In the genomic region with DNA sequence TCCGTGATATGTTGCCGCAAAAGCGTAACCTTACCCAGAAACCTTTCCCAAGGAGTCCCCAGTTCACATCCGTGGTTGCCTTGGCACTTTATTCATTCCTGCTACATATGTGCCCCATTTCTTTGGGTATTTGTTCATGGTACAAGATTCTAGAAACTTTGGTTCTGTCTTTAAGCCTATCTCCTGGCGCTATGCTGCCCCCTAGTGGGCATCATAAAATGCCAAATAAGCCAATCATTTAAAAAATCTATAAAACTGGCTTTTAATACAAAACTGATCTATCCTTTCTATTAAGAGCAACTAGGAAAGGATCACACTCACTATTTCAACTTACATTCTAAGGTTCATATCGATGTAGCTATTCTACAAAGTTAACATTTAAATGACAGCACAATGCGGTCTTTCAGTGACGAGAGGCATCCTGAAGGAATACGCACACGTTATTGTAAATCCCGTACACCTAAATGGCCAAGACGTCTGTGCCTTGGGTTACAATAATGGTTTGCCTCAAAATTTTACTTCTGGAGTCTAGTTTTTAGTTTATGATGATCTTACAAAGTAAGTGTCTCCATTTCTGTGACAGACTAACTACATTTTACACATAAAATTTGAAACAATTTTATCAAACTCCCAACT, we compare ENCODE assay signal across 8 cellular contexts. TPM values are rescaled to one million over a fixed set of nuclear protein-coding genes. Genes with fewer than 3 reads are reported as not detected.
DNase-seq lines count a peak whose midpoint lies in the region; ATAC-seq, FAIRE-seq and TF ChIP-seq lines count a peak whose summit lies in the region.

No MANE protein-coding gene starts in this region.

- no peaks in the 10 kb centered on the region for H3K36me3 Mint-ChIP-seq in activated T-helper 1 cell treated with anti-CD3 and anti-CD28 coated beads, Interleukin-12 subunit alpha, Interleukin-12 subunit beta, Interleukin-2, Interleukin-4 antibody, amounts not matched to agents 30 ng/mL and 10 ng/mL and 1 ng/mL, durations not matched to agents 14 hours and 24 hours and 36 hours (ENCODE audit: low read depth)

- no peaks in the 10 kb centered on the region for H3F3A ChIP-seq in OCI-LY1 (ENCODE audit: insufficient read depth, low read length)

- no peak for ATAC-seq in HG03378 (IDR thresholded peaks at IDR 0.05; ENCODE audit: unreplicated experiment)
- ATAC-seq in HG03521 (IDR thresholded peaks at IDR 0.05; ENCODE audit: unreplicated experiment) = no peak

- H3K9ac ChIP-seq in OCI-LY1 (ENCODE audit: low read length) = no peak overlapping the region

- TF ChIP-seq POLR2A in sigmoid colon (IDR thresholded peaks at IDR 0.05) = no peak

- H3K27ac Mint-ChIP-seq in activated T-helper 1 cell treated with anti-CD3 and anti-CD28 coated beads, Interleukin-12 subunit alpha, Interleukin-12 subunit beta, Interleukin-2, Interleukin-4 antibody, amounts not matched to agents 30 ng/mL and 10 ng/mL and 1 ng/mL, durations not matched to agents 14 hours and 24 hours and 36 hours = no peak overlapping the region

- no peak overlapping the region for H3K4me3 Mint-ChIP-seq in activated T-helper 1 cell treated with anti-CD3 and anti-CD28 coated beads, Interleukin-12 subunit alpha, Interleukin-12 subunit beta, Interleukin-2, Interleukin-4 antibody, amounts not matched to agents 30 ng/mL and 10 ng/mL and 1 ng/mL, durations not matched to agents 14 hours and 24 hours and 36 hours

- intact Hi-C loops in activated T-helper 1 cell treated with anti-CD3 and anti-CD28 coated beads, Interleukin-12 subunit alpha, Interleukin-12 subunit beta, Interleukin-2, Interleukin-4 antibody, amounts not matched to agents 30 ng/mL and 10 ng/mL and 1 ng/mL, durations not matched to agents 14 hours and 24 hours and 36 hours (cut with micrococcal nuclease) = loop anchor here (1.0 to 10.0 kb wide), 2 partner anchors 203 to 233 kb away; partner anchors contain the start of genes GUCD1 and SNRPD3
- intact Hi-C loops in sigmoid colon (cut with DNase I) = loop anchor here (5.0 to 10.0 kb wide), 2 partner anchors 231 to 333 kb away; partner anchors contain the start of gene ADORA2A

- DNase-seq in AG20443 (ENCODE audit: low spot score) (peak; percentile 52), GM18507 (ENCODE audit: extremely low spot score, insufficient read length, low read depth) (peak; percentile 29), germinal center (ENCODE audit: low spot score) (peak; percentile 25), sigmoid colon (peak; percentile 67)
- peak; percentile 13 for DNase-seq in activated T-helper 1 cell treated with anti-CD3 and anti-CD28 coated beads, Interleukin-12 subunit alpha, Interleukin-12 subunit beta, Interleukin-2, Interleukin-4 antibody, amounts not matched to agents 30 ng/mL and 10 ng/mL and 1 ng/mL, durations not matched to agents 14 hours and 24 hours and 36 hours (ENCODE audit: low spot score)

- H3K27me3 Mint-ChIP-seq in activated T-helper 1 cell treated with anti-CD3 and anti-CD28 coated beads, Interleukin-12 subunit alpha, Interleukin-12 subunit beta, Interleukin-2, Interleukin-4 antibody, amounts not matched to agents 30 ng/mL and 10 ng/mL and 1 ng/mL, durations not matched to agents 14 hours and 24 hours and 36 hours (ENCODE audit: insufficient read depth) = peaks cover 15% of the 10 kb centered on the region

- peak; percentile 70 for FAIRE-seq in GM18507 (lab: Jason Lieb, UNC)

- no peaks in the 10 kb centered on the region for H3K4me1 Mint-ChIP-seq in activated T-helper 1 cell treated with anti-CD3 and anti-CD28 coated beads, Interleukin-12 subunit alpha, Interleukin-12 subunit beta, Interleukin-2, Interleukin-4 antibody, amounts not matched to agents 30 ng/mL and 10 ng/mL and 1 ng/mL, durations not matched to agents 14 hours and 24 hours and 36 hours (ENCODE audit: low read depth)

- H3K4me1 ChIP-seq in OCI-LY1 (ENCODE audit: insufficient read depth, low read length, severe bottlenecking) (no peaks in the 10 kb centered on the region), sigmoid colon (no peaks in the 10 kb centered on the region)

- H3K9me2 ChIP-seq in OCI-LY1 (ENCODE audit: low read depth, low read length) = no peaks in the 10 kb centered on the region

- no peak for TF ChIP-seq EP300 in sigmoid colon (IDR thresholded peaks at IDR 0.05)

- H3K9me3 ChIP-seq in OCI-LY1 (ENCODE audit: low read length) (no peaks in the 10 kb centered on the region), sigmoid colon (no peaks in the 10 kb centered on the region)

- no peak overlapping the region for H3K27ac ChIP-seq in OCI-LY1 (ENCODE audit: low read depth, low read length, poor library complexity, severe bottlenecking)
- no peak overlapping the region for H3K27ac ChIP-seq in sigmoid colon

- H3K9me3 Mint-ChIP-seq in activated T-helper 1 cell treated with anti-CD3 and anti-CD28 coated beads, Interleukin-12 subunit alpha, Interleukin-12 subunit beta, Interleukin-2, Interleukin-4 antibody, amounts not matched to agents 30 ng/mL and 10 ng/mL and 1 ng/mL, durations not matched to agents 14 hours and 24 hours and 36 hours = no peaks in the 10 kb centered on the region

- H3K36me3 ChIP-seq in OCI-LY1 (ENCODE audit: insufficient read depth, low read length) (no peaks in the 10 kb centered on the region), sigmoid colon (no peaks in the 10 kb centered on the region)

- H2AFZ ChIP-seq in OCI-LY1 (ENCODE audit: low read length) = no peak overlapping the region

- 52 to 61% methylated on average over 12 of the region's 12 CpGs for WGBS in sigmoid colon, 2 donors

- H3K4me2 ChIP-seq in OCI-LY1 (ENCODE audit: low read length) = no peak overlapping the region

- H3K4me3 ChIP-seq in OCI-LY1 (ENCODE audit: low read depth, low read length, poor library complexity, severe bottlenecking) (no peak overlapping the region), sigmoid colon (no peak overlapping the region)

- H4K20me1 ChIP-seq in OCI-LY1 (ENCODE audit: insufficient read depth, low read length) = no peaks in the 10 kb centered on the region

- peak; percentile 95 for TF ChIP-seq CTCF in OCI-LY1 (IDR thresholded peaks at IDR 0.05; ENCODE audit: low read length)
- TF ChIP-seq CTCF in sigmoid colon (IDR thresholded peaks at IDR 0.05) = peak in 3 of 4 experiments; percentile 56 to 91 (median 69)

- H3K79me2 ChIP-seq in OCI-LY1 (ENCODE audit: insufficient read depth, low read length) = no peaks in the 10 kb centered on the region

- no peaks in the 10 kb centered on the region for H3K27me3 ChIP-seq in OCI-LY1 (ENCODE audit: insufficient read depth, low read length)
- H3K27me3 ChIP-seq in sigmoid colon = peaks cover 0 to 8% (median 0%) of the 10 kb centered on the region in 3 donors

RNA-seq across cellular contexts. Expression of gene PIWIL3, which starts 16.2 kb away (rescaled TPM):
- not detected in 2 replicates for total RNA-seq in activated T-helper 1 cell treated with anti-CD3 and anti-CD28 coated beads, Interleukin-12 subunit alpha, Interleukin-12 subunit beta, Interleukin-2, Interleukin-4 antibody, amounts not matched to agents 30 ng/mL and 10 ng/mL and 1 ng/mL, durations not matched to agents 14 hours and 24 hours and 36 hours
- not detected for total RNA-seq in sigmoid colon
- polyA plus RNA-seq in sigmoid colon = not detected

RNA-seq across cellular contexts. Expression of gene SGSM1, which starts 47.7 kb away (rescaled TPM):
- 0.13 and 0.64 TPM in 2 replicates for total RNA-seq in activated T-helper 1 cell treated with anti-CD3 and anti-CD28 coated beads, Interleukin-12 subunit alpha, Interleukin-12 subunit beta, Interleukin-2, Interleukin-4 antibody, amounts not matched to agents 30 ng/mL and 10 ng/mL and 1 ng/mL, durations not matched to agents 14 hours and 24 hours and 36 hours
- 1 to 10 TPM; 2.3 to 3.6 (median 3.5) TPM for total RNA-seq in sigmoid colon
- 1 to 10 TPM in 1 of 3 donors, under 1 TPM in 2; 0.46 to 1.1 (median 0.60) TPM for polyA plus RNA-seq in sigmoid colon

Comparison
In these comparisons a context has a peak if more than half of its experiments do, and no peak if none do; other contexts are left out.
1. DNase-seq: peak in every context shown above with its lines; median percentile 67 in sigmoid colon; 52 in AG20443; 29 in GM18507; 25 in germinal center; 13 in activated T-helper 1 cell treated with anti-CD3 and anti-CD28 coated beads, Interleukin-12 subunit alpha, Interleukin-12 subunit beta, Interleukin-2, Interleukin-4 antibody, amounts not matched to agents 30 ng/mL and 10 ng/mL and 1 ng/mL, durations not matched to agents 14 hours and 24 hours and 36 hours.